Comparison of ENCODE assay signal across 2 cellular contexts in the genomic region with DNA sequence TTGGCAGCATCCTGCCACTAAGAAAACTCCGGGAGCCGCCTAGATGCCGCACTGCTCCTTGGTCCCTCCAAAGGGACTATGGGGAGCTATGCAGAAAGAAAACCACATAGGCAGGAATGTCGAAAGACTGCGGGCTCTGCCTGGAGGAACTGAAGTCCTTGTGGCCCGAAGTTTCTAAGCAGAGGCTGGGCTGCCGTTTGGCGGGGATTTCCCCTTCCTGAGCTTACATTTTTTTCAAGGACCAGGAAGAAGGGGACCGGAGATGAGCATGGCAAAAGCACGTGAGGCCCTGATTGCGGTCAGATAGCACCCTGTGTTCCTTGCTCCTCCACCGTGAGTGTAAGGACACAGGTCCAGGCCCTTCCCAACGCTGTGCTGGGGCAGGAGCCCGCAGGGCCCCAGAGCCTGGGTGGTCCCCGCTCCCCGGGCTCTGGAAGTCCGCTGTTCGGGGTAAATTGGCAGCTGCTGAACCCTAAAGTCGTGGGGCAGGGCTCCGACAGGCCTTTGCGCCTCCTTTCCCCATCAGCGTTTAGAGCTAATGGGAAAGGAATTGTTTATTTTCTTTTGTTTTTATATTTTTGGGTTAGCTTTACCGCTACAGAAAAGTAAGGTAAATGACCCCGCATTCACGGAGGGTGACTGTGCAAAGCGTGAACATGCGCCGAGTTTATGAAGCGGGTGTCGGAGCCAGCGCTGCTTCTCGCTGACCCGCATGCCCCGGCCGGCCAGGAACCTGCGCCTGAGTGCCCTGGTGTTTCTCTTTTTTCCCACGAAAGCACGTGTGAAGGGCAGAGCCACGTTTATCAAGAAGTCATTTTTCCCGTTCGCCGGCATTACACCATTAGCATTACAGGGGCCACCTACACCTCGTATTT.
TF ChIP-seq lines count a peak whose summit lies in the region.

No MANE protein-coding gene starts in this region.

TF ChIP-seq in GM23338, 12 proteins besides CTCF, POLR2A, EP300 and RAD21 (continues in another document):
- TF ChIP-seq, protein P1, sequence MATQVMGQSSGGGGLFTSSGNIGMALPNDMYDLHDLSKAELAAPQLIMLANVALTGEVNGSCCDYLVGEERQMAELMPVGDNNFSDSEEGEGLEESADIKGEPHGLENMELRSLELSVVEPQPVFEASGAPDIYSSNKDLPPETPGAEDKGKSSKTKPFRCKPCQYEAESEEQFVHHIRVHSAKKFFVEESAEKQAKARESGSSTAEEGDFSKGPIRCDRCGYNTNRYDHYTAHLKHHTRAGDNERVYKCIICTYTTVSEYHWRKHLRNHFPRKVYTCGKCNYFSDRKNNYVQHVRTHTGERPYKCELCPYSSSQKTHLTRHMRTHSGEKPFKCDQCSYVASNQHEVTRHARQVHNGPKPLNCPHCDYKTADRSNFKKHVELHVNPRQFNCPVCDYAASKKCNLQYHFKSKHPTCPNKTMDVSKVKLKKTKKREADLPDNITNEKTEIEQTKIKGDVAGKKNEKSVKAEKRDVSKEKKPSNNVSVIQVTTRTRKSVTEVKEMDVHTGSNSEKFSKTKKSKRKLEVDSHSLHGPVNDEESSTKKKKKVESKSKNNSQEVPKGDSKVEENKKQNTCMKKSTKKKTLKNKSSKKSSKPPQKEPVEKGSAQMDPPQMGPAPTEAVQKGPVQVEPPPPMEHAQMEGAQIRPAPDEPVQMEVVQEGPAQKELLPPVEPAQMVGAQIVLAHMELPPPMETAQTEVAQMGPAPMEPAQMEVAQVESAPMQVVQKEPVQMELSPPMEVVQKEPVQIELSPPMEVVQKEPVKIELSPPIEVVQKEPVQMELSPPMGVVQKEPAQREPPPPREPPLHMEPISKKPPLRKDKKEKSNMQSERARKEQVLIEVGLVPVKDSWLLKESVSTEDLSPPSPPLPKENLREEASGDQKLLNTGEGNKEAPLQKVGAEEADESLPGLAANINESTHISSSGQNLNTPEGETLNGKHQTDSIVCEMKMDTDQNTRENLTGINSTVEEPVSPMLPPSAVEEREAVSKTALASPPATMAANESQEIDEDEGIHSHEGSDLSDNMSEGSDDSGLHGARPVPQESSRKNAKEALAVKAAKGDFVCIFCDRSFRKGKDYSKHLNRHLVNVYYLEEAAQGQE (IDR thresholded peaks at IDR 0.05; ENCODE audit: unreplicated experiment) = no peak
- TF ChIP-seq, protein P2, sequence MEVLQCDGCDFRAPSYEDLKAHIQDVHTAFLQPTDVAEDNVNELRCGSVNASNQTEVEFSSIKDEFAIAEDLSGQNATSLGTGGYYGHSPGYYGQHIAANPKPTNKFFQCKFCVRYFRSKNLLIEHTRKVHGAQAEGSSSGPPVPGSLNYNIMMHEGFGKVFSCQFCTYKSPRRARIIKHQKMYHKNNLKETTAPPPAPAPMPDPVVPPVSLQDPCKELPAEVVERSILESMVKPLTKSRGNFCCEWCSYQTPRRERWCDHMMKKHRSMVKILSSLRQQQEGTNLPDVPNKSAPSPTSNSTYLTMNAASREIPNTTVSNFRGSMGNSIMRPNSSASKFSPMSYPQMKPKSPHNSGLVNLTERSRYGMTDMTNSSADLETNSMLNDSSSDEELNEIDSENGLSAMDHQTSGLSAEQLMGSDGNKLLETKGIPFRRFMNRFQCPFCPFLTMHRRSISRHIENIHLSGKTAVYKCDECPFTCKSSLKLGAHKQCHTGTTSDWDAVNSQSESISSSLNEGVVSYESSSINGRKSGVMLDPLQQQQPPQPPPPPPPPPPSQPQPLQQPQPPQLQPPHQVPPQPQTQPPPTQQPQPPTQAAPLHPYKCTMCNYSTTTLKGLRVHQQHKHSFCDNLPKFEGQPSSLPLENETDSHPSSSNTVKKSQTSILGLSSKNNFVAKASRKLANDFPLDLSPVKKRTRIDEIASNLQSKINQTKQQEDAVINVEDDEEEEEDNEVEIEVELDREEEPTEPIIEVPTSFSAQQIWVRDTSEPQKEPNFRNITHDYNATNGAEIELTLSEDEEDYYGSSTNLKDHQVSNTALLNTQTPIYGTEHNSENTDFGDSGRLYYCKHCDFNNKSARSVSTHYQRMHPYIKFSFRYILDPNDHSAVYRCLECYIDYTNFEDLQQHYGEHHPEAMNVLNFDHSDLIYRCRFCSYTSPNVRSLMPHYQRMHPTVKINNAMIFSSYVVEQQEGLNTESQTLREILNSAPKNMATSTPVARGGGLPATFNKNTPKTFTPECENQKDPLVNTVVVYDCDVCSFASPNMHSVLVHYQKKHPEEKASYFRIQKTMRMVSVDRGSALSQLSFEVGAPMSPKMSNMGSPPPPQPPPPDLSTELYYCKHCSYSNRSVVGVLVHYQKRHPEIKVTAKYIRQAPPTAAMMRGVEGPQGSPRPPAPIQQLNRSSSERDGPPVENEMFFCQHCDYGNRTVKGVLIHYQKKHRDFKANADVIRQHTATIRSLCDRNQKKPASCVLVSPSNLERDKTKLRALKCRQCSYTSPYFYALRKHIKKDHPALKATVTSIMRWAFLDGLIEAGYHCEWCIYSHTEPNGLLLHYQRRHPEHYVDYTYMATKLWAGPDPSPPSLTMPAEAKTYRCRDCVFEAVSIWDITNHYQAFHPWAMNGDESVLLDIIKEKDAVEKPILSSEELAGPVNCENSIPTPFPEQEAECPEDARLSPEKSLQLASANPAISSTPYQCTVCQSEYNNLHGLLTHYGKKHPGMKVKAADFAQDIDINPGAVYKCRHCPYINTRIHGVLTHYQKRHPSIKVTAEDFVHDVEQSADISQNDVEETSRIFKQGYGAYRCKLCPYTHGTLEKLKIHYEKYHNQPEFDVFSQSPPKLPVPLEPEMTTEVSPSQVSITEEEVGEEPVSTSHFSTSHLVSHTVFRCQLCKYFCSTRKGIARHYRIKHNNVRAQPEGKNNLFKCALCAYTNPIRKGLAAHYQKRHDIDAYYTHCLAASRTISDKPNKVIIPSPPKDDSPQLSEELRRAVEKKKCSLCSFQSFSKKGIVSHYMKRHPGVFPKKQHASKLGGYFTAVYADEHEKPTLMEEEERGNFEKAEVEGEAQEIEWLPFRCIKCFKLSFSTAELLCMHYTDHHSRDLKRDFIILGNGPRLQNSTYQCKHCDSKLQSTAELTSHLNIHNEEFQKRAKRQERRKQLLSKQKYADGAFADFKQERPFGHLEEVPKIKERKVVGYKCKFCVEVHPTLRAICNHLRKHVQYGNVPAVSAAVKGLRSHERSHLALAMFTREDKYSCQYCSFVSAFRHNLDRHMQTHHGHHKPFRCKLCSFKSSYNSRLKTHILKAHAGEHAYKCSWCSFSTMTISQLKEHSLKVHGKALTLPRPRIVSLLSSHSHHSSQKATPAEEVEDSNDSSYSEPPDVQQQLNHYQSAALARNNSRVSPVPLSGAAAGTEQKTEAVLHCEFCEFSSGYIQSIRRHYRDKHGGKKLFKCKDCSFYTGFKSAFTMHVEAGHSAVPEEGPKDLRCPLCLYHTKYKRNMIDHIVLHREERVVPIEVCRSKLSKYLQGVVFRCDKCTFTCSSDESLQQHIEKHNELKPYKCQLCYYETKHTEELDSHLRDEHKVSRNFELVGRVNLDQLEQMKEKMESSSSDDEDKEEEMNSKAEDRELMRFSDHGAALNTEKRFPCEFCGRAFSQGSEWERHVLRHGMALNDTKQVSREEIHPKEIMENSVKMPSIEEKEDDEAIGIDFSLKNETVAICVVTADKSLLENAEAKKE (CRISPR knock-in tag; IDR thresholded peaks at IDR 0.05) = no peak
- TF ChIP-seq ZNF114 (CRISPR knock-in tag; IDR thresholded peaks at IDR 0.05) (no peak), EZH2 (IDR thresholded peaks at IDR 0.05; ENCODE audit: low read depth, unreplicated experiment) (no peak), JUNB (IDR thresholded peaks at IDR 0.05; ENCODE audit: unreplicated experiment) (no peak), CREB1 (CRISPR knock-in tag; IDR thresholded peaks at IDR 0.05; ENCODE audit: low read depth) (no peak)
- TF ChIP-seq, protein P3, sequence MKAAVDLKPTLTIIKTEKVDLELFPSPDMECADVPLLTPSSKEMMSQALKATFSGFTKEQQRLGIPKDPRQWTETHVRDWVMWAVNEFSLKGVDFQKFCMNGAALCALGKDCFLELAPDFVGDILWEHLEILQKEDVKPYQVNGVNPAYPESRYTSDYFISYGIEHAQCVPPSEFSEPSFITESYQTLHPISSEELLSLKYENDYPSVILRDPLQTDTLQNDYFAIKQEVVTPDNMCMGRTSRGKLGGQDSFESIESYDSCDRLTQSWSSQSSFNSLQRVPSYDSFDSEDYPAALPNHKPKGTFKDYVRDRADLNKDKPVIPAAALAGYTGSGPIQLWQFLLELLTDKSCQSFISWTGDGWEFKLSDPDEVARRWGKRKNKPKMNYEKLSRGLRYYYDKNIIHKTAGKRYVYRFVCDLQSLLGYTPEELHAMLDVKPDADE (IDR thresholded peaks at IDR 0.05) = no peak

TF ChIP-seq in K562, 482 proteins besides CTCF, POLR2A, EP300 and RAD21:
- TF ChIP-seq, protein P4, sequence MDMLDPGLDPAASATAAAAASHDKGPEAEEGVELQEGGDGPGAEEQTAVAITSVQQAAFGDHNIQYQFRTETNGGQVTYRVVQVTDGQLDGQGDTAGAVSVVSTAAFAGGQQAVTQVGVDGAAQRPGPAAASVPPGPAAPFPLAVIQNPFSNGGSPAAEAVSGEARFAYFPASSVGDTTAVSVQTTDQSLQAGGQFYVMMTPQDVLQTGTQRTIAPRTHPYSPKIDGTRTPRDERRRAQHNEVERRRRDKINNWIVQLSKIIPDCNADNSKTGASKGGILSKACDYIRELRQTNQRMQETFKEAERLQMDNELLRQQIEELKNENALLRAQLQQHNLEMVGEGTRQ (CRISPR knock-in tag; IDR thresholded peaks at IDR 0.05) = peak; percentile 38; the same call in 1 of the 2 replicates
- TF ChIP-seq BHLHE40 (IDR thresholded peaks at IDR 0.05; ENCODE audit: low read length) = peak; percentile 78
- no peak for TF ChIP-seq ZNF431 (CRISPR knock-in tag; IDR thresholded peaks at IDR 0.05)
